In the genomic region with DNA sequence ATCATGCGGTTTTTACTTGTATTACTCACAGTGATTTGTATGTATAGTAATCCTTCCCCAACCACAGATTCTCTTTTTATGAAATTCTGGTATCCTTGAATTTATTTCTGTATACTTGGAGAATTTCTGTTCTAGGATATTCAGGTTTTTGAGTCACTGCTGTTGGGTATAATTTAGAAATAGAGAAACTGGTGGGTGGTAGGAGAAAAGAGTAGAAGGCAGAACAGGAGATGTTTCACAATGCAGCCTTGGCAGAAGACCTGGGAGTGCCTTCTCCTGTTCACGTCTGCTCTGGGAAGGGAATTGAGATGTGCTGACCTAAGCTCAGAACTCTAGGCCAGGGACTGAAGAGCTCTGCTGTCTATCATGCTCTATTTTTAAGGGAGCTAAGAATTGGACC, we compare ENCODE assay signal across 24 cellular contexts.
A peak's percentile ranks its signal among the peaks of the same experiment; 100 is the strongest.
DNase-seq lines count a peak whose midpoint lies in the region.
"Had no signal": no experiment of that assay in that cellular context is flagged by ENCODE, and none has a peak within 500 bp of the region (broad histone marks: within the 10 kb centered on the region; RNA-seq: fewer than 3 reads in every experiment).

No MANE protein-coding gene starts in this region.

- H4K91ac ChIP-seq in trophoblast cell (ENCODE audit: low read depth, low read length), result no peak overlapping the region

- no peak overlapping the region for H2BK5ac ChIP-seq in trophoblast cell (ENCODE audit: low read depth, low read length, poor library complexity)

- H3K23ac ChIP-seq in trophoblast cell (ENCODE audit: low read length), result peak overlapping the region; percentile 67

- H3K9me3 ChIP-seq in ectodermal cell (ENCODE audit: control insufficient read depth, low read length), result no peaks in the 10 kb centered on the region
- no peaks in the 10 kb centered on the region for H3K9me3 ChIP-seq in trophoblast cell (ENCODE audit: insufficient read depth, low read depth, low read length)
- H3K9me3 ChIP-seq: A549; BLaER1 treated with 17β-estradiol and CSF1 and Interleukin-3, amounts not matched to agents 10 nM and 100 nM; Peyer's patch had no signal

- H2BK120ac ChIP-seq in trophoblast cell (ENCODE audit: insufficient read depth, low read length, poor library complexity), result no peak overlapping the region

- no peak overlapping the region for H2AK5ac ChIP-seq in trophoblast cell (ENCODE audit: low read length)

- H2AFZ ChIP-seq in trophoblast cell (ENCODE audit: insufficient read depth, low read length, poor library complexity), result no peak overlapping the region
- H2AFZ ChIP-seq: GM23248 had no signal

- WGBS in ectodermal cell, 2 experiments, result 17 to 56% methylated on average over 1 to 2 of the region's 2 CpGs
- WGBS in trophoblast cell (ENCODE audit: extremely low coverage, insufficient coverage, insufficient read length), result no CpG with 5 or more reads among the region's 2 CpGs

- peak; percentile 66 for DNase-seq in HT1080 (ENCODE audit: low read depth)
- DNase-seq in trophoblast cell, result no peak
- peak; percentile 51 for DNase-seq in superior temporal gyrus (ENCODE audit: extremely low spot score)
- no peak for DNase-seq in activated CD4-positive, CD25-positive, alpha-beta regulatory T cell (lab: John Stamatoyannopoulos, UW)
- no peak for DNase-seq in MV-4-11 (lab: John Stamatoyannopoulos, UW)
- DNase-seq in HK-2 (ENCODE audit: unreplicated experiment), result no peak
- DNase-seq: AML-193; CD4-positive, alpha-beta T cell; GM23248; H7; Karpas-422; NCI-H1105; NCI-H1436 treated with DMSO at 0.1 percent for 48 hours; NCI-H1930; NCI-H2107; NCI-H446 treated with DMSO at 0.1 percent for 48 hours; NCI-H526 treated with DMSO at 0.1 percent for 48 hours; Peyer's patch; SIG-M5 had no signal

- H3K27ac ChIP-seq in ectodermal cell (ENCODE audit: insufficient read depth, low read depth, low read length, poor library complexity, severe bottlenecking), result peak overlapping the region; percentile 29
- no peak overlapping the region for H3K27ac ChIP-seq in trophoblast cell (ENCODE audit: low read depth, low read length)
- H3K27ac ChIP-seq: A549; BLaER1 treated with 17β-estradiol and CSF1 and Interleukin-3, amounts not matched to agents 10 nM and 100 nM; GM23248; HL-60; Peyer's patch; SK-N-MC had no signal

- no peak overlapping the region for H2BK12ac ChIP-seq in trophoblast cell (ENCODE audit: low read length)

- H3K4me1 ChIP-seq in ectodermal cell (ENCODE audit: control insufficient read depth, insufficient read depth, low read length), result peaks cover 30% of the 10 kb centered on the region
- no peaks in the 10 kb centered on the region for H3K4me1 ChIP-seq in trophoblast cell (ENCODE audit: control insufficient read depth in 1 of 2, insufficient read depth in 2 of 2, low read length in 2 of 2)
- H3K4me1 ChIP-seq: A549, Peyer's patch had no signal

- no peak overlapping the region for H3K14ac ChIP-seq in trophoblast cell (ENCODE audit: low read length)

- H3K18ac ChIP-seq in trophoblast cell (ENCODE audit: low read length), result no peak overlapping the region

- no peak overlapping the region for H3K4me2 ChIP-seq in trophoblast cell (ENCODE audit: low read length)
- H3K4me2 ChIP-seq: A549; BLaER1 treated with 17β-estradiol and CSF1 and Interleukin-3, amounts not matched to agents 10 nM and 100 nM had no signal

- no peaks in the 10 kb centered on the region for H3K79me2 ChIP-seq in trophoblast cell (ENCODE audit: control insufficient read depth, insufficient read depth, low read length, poor library complexity)

- no peaks in the 10 kb centered on the region for H3K36me3 ChIP-seq in ectodermal cell (ENCODE audit: control insufficient read depth, insufficient read depth, low read length)
- H3K36me3 ChIP-seq in trophoblast cell (ENCODE audit: control insufficient read depth in 1 of 2, insufficient read depth in 2 of 2, low read length in 2 of 2), result no peaks in the 10 kb centered on the region
- H3K36me3 ChIP-seq: BLaER1 treated with 17β-estradiol and CSF1 and Interleukin-3, amounts not matched to agents 10 nM and 100 nM; Peyer's patch had no signal

- H3K27me3 ChIP-seq in ectodermal cell (ENCODE audit: control insufficient read depth, insufficient read depth, low read length, poor library complexity, severe bottlenecking) (no peaks in the 10 kb centered on the region), trophoblast cell (ENCODE audit: insufficient read depth, low read length) (no peaks in the 10 kb centered on the region)
- H3K27me3 ChIP-seq: BLaER1 treated with 17β-estradiol and CSF1 and Interleukin-3, amounts not matched to agents 10 nM and 100 nM; Peyer's patch had no signal

- no peak overlapping the region for H4K8ac ChIP-seq in trophoblast cell (ENCODE audit: low read depth, low read length)

- H3K4me3 ChIP-seq in ectodermal cell (ENCODE audit: insufficient read depth, low read depth, low read length), result no peak overlapping the region
- no peak overlapping the region for H3K4me3 ChIP-seq in trophoblast cell (ENCODE audit: low read depth, low read length)
- H3K4me3 ChIP-seq: A549; BLaER1 treated with 17β-estradiol and CSF1 and Interleukin-3, amounts not matched to agents 10 nM and 100 nM; GM23248; Peyer's patch; SK-N-MC had no signal

- no peaks in the 10 kb centered on the region for H3K79me1 ChIP-seq in trophoblast cell (ENCODE audit: low read length)

- H3K9ac ChIP-seq in trophoblast cell (ENCODE audit: low read length), result no peak overlapping the region
- H3K9ac ChIP-seq: BLaER1 treated with 17β-estradiol and CSF1 and Interleukin-3, amounts not matched to agents 10 nM and 100 nM; GM23248 had no signal

- no peak overlapping the region for H4K12ac ChIP-seq in trophoblast cell (ENCODE audit: low read depth, low read length)

- H3K4ac ChIP-seq in trophoblast cell (ENCODE audit: low read depth, low read length), result no peak overlapping the region

Comparison
In these comparisons a context has a peak if more than half of its experiments do, and no peak if none do; other contexts are left out.
1. DNase-seq: peak in HT1080 (single experiment) and superior temporal gyrus (single experiment); none in trophoblast cell (0 of 2), activated CD4-positive, CD25-positive, alpha-beta regulatory T cell (0 of 4), MV-4-11 (single experiment) and HK-2 (single experiment).